Comparison of ENCODE assay signal across 1 cellular context in the genomic region with DNA sequence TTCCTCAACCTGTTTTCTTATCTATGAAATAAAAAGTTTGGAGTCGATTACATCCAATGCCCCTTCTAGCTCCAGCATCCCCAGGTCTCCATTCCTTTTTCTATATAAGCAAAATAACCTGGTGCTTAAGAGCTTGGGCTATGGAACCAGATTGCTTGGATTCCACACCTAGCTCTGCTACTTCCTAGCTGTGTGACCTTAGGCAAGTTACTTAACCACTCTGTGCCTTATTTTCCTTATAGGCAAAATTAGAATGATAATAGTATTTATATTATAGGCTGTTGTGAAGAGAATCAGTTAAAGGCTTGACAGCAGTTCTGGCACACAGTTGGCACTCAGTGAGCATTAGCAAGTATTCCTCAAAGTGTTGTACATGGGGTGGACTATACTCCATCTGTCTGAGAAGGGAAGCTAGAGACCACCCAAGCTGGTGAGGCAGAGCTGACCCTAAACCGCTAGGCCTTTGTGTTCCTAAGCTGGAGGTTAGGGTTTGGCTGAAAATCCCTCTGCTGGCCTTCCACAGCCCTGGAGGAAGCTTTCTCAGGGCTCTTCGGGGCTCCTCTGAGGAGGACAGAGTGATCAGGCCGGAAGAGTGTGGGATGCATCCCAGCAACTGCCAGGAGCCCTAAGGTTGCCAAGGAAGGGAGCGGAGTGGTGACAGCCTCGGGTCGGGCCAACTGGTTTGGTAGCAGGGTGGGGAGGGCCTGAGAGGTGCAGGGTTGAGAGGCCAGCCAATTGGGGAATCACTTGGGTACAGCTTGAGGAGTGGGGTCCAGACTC.
TF ChIP-seq lines count a peak whose summit lies in the region.

No MANE protein-coding gene starts in this region.

TF ChIP-seq in K562, 482 proteins besides CTCF, POLR2A, EP300 and RAD21:
- peak; percentile 64 for TF ChIP-seq BCOR (IDR thresholded peaks at IDR 0.05)
- no peak for TF ChIP-seq PTBP1 (IDR thresholded peaks at IDR 0.05; ENCODE audit: low read depth, low read length)
- TF ChIP-seq PURB (CRISPR knock-in tag; IDR thresholded peaks at IDR 0.05; ENCODE audit: low read depth) = no peak
- no peak for TF ChIP-seq KAT8 (IDR thresholded peaks at IDR 0.05; ENCODE audit: low read depth)
- no peak for TF ChIP-seq FIP1L1 (IDR thresholded peaks at IDR 0.05; ENCODE audit: low read depth, low read length, poor library complexity, severe bottlenecking)
- no peak for TF ChIP-seq ZC3H11A (IDR thresholded peaks at IDR 0.05; ENCODE audit: low read depth, low read length)
- TF ChIP-seq U2AF1 (optimal IDR thresholded peaks at IDR 0.05; ENCODE audit: low read depth, low read length) = no peak
- peak; percentile 88 for TF ChIP-seq RBM25 (IDR thresholded peaks at IDR 0.05; ENCODE audit: low read depth, low read length, severe bottlenecking)
- TF ChIP-seq KLF6 (CRISPR knock-in tag; IDR thresholded peaks at IDR 0.05; ENCODE audit: borderline replicate concordance) = no peak
- no peak for TF ChIP-seq RUNX1 (IDR thresholded peaks at IDR 0.05; ENCODE audit: low read depth)
- TF ChIP-seq ZFP36 (IDR thresholded peaks at IDR 0.05; ENCODE audit: low read depth, low read length, partially characterized antibody) = peak; percentile 71
TF ChIP-seq in K562: peak in this region for 3.
